Comparison of ENCODE assay signal across 1 cellular context in genomic region chr17:41814195-41814594, GRCh38.
TF ChIP-seq lines count a peak whose summit lies in the region.

No MANE protein-coding gene starts in this region.

TF ChIP-seq in WTC11, 78 proteins besides CTCF, POLR2A, EP300 and RAD21 (continued from another document):
- TF ChIP-seq, protein P1, sequence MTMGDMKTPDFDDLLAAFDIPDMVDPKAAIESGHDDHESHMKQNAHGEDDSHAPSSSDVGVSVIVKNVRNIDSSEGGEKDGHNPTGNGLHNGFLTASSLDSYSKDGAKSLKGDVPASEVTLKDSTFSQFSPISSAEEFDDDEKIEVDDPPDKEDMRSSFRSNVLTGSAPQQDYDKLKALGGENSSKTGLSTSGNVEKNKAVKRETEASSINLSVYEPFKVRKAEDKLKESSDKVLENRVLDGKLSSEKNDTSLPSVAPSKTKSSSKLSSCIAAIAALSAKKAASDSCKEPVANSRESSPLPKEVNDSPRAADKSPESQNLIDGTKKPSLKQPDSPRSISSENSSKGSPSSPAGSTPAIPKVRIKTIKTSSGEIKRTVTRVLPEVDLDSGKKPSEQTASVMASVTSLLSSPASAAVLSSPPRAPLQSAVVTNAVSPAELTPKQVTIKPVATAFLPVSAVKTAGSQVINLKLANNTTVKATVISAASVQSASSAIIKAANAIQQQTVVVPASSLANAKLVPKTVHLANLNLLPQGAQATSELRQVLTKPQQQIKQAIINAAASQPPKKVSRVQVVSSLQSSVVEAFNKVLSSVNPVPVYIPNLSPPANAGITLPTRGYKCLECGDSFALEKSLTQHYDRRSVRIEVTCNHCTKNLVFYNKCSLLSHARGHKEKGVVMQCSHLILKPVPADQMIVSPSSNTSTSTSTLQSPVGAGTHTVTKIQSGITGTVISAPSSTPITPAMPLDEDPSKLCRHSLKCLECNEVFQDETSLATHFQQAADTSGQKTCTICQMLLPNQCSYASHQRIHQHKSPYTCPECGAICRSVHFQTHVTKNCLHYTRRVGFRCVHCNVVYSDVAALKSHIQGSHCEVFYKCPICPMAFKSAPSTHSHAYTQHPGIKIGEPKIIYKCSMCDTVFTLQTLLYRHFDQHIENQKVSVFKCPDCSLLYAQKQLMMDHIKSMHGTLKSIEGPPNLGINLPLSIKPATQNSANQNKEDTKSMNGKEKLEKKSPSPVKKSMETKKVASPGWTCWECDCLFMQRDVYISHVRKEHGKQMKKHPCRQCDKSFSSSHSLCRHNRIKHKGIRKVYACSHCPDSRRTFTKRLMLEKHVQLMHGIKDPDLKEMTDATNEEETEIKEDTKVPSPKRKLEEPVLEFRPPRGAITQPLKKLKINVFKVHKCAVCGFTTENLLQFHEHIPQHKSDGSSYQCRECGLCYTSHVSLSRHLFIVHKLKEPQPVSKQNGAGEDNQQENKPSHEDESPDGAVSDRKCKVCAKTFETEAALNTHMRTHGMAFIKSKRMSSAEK (CRISPR knock-in tag; IDR thresholded peaks at IDR 0.05; ENCODE audit: borderline replicate concordance), result no peak
- TF ChIP-seq SOX15 (CRISPR knock-in tag; IDR thresholded peaks at IDR 0.05) (no peak), KAT7 (CRISPR knock-in tag; IDR thresholded peaks at IDR 0.05; ENCODE audit: borderline replicate concordance) (no peak), RELA (CRISPR knock-in tag; IDR thresholded peaks at IDR 0.05; ENCODE audit: borderline replicate concordance) (no peak), NFE2L1 (CRISPR knock-in tag; IDR thresholded peaks at IDR 0.05) (no peak), USF1 (CRISPR knock-in tag; IDR thresholded peaks at IDR 0.05) (no peak)
- TF ChIP-seq, protein P2, sequence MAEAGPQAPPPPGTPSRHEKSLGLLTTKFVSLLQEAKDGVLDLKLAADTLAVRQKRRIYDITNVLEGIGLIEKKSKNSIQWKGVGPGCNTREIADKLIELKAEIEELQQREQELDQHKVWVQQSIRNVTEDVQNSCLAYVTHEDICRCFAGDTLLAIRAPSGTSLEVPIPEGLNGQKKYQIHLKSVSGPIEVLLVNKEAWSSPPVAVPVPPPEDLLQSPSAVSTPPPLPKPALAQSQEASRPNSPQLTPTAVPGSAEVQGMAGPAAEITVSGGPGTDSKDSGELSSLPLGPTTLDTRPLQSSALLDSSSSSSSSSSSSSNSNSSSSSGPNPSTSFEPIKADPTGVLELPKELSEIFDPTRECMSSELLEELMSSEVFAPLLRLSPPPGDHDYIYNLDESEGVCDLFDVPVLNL (CRISPR knock-in tag; IDR thresholded peaks at IDR 0.05; ENCODE audit: borderline replicate concordance, low read depth), result no peak
